11 cellular contexts compared by ENCODE assay signal in genomic region chr14:39097159-39097558, GRCh38. TPM values are rescaled to one million over a fixed set of nuclear protein-coding genes. Genes with fewer than 3 reads are reported as not detected.
DNase-seq lines count a peak whose midpoint lies in the region; ATAC-seq and TF ChIP-seq lines count a peak whose summit lies in the region.
"Had no signal": no experiment of that assay in that cellular context is flagged by ENCODE, and none has a peak within 500 bp of the region (broad histone marks: within the 10 kb centered on the region; RNA-seq: fewer than 3 reads in every experiment).

No MANE protein-coding gene starts in this region.

- no peaks in the 10 kb centered on the region for H3K9me3 ChIP-seq in breast epithelium

- TF ChIP-seq CTCF in MCF 10A (IDR thresholded peaks at IDR 0.05; ENCODE audit: unreplicated experiment), result no peak
- no peak for TF ChIP-seq CTCF in breast epithelium (IDR thresholded peaks at IDR 0.05)
- TF ChIP-seq CTCF in activated CD8-positive, alpha-beta T cell treated with anti-CD3 and anti-CD28 coated beads for 36 hours (IDR thresholded peaks at IDR 0.05), result no peak

- no peaks in the 10 kb centered on the region for H3K27me3 Mint-ChIP-seq in MCF 10A (ENCODE audit: insufficient read depth, unreplicated experiment)
- H3K27me3 Mint-ChIP-seq in activated CD8-positive, alpha-beta T cell treated with anti-CD3 and anti-CD28 coated beads for 36 hours, result no peaks in the 10 kb centered on the region

- peaks cover 53% of the 10 kb centered on the region for H3K36me3 Mint-ChIP-seq in MCF 10A (ENCODE audit: insufficient read depth, unreplicated experiment)
- H3K36me3 Mint-ChIP-seq in activated CD8-positive, alpha-beta T cell treated with anti-CD3 and anti-CD28 coated beads for 36 hours (ENCODE audit: low read depth), result peaks cover 21% of the 10 kb centered on the region

- no peak overlapping the region for H3K4me3 ChIP-seq in breast epithelium
- H3K4me3 ChIP-seq: K562 had no signal

- peak overlapping the region; percentile 63 for H3K27ac Mint-ChIP-seq in MCF 10A (ENCODE audit: low read depth, unreplicated experiment)
- H3K27ac Mint-ChIP-seq in activated CD8-positive, alpha-beta T cell treated with anti-CD3 and anti-CD28 coated beads for 36 hours, result peak overlapping the region; percentile 88

- no peaks in the 10 kb centered on the region for H3K27me3 ChIP-seq in breast epithelium

- intact Hi-C loops in MCF 10A (cut with micrococcal nuclease), result no loop called here
- intact Hi-C loops in breast epithelium (cut with DNase I; ENCODE audit: low total_unique reads), result no loop called here
- intact Hi-C loops in activated CD8-positive, alpha-beta T cell treated with anti-CD3 and anti-CD28 coated beads for 36 hours (cut with micrococcal nuclease), result no loop called here

- H3K4me1 ChIP-seq in breast epithelium, result no peaks in the 10 kb centered on the region

- DNase-seq in MCF 10A (ENCODE audit: unreplicated experiment) (peak; percentile 47), breast epithelium (ENCODE audit: low spot score in 2 of 2) (no peak), glomerular visceral epithelial cell (ENCODE audit: extremely low spot score) (peak; percentile 37), T1000 (lab: John Stamatoyannopoulos, UW) (no peak)
- peak; percentile 54 for DNase-seq in activated CD8-positive, alpha-beta T cell treated with anti-CD3 and anti-CD28 coated beads for 36 hours
- DNase-seq in stimulated activated naive CD8-positive, alpha-beta T cell treated with anti-CD3 and anti-CD28 coated beads, Interleukin-15, Interleukin-2, amounts not matched to agents 100 U/mL and 50 U/mL, for 24 hours, result no peak
- DNase-seq: cortex of kidney; NK-92 treated with Interleukin-12 subunit alpha and Interleukin-12 subunit beta, amount 100 ng/mL, for 24 hours had no signal

- H3K27ac ChIP-seq in breast epithelium, result no peak overlapping the region

- peaks cover 28% of the 10 kb centered on the region for H3K4me1 Mint-ChIP-seq in MCF 10A (ENCODE audit: insufficient read depth, unreplicated experiment)
- peaks cover 44% of the 10 kb centered on the region for H3K4me1 Mint-ChIP-seq in activated CD8-positive, alpha-beta T cell treated with anti-CD3 and anti-CD28 coated beads for 36 hours (ENCODE audit: low read depth)

- BruUV-seq in MCF 10A (replicated peaks; lab: Mats Ljungman, UMichigan), result no TSS peak

- CTCF ChIA-PET in MCF 10A (lab: Yijun Ruan, JAX), result interaction anchor here (0.6 to 1.1 kb wide), 3 partner anchors 9 to 334 kb away, joined by 3 to 5 read pairs (median 4); no protein-coding TSS in a partner anchor
- CTCF ChIA-PET in activated CD8-positive, alpha-beta T cell treated with anti-CD3 and anti-CD28 coated beads for 36 hours (lab: Charles Lee), result interaction anchor here (0.8 to 1.7 kb wide), 4 partner anchors 10 to 334 kb away, joined by 4 to 7 read pairs (median 6); partner anchors contain the start of gene GEMIN2

- ATAC-seq in activated CD8-positive, alpha-beta T cell treated with anti-CD3 and anti-CD28 coated beads for 36 hours, result peak; percentile 97
- ATAC-seq in stimulated activated naive CD8-positive, alpha-beta T cell treated with anti-CD3 and anti-CD28 coated beads, Interleukin-15, Interleukin-2, amounts not matched to agents 100 U/mL and 50 U/mL, for 24 hours, result peak; percentile 98
- no peak for ATAC-seq in GM19023 (IDR thresholded peaks at IDR 0.05; ENCODE audit: unreplicated experiment)
- ATAC-seq in HG03135 (IDR thresholded peaks at IDR 0.05; ENCODE audit: unreplicated experiment), result no peak
- ATAC-seq: K562 had no signal

- H3K36me3 ChIP-seq in breast epithelium, result no peaks in the 10 kb centered on the region

- no peak for TF ChIP-seq POLR2A in breast epithelium (IDR thresholded peaks at IDR 0.05)

- H3K4me3 Mint-ChIP-seq in MCF 10A (ENCODE audit: unreplicated experiment), result peak overlapping the region; percentile 1
- peak overlapping the region; percentile 50 for H3K4me3 Mint-ChIP-seq in activated CD8-positive, alpha-beta T cell treated with anti-CD3 and anti-CD28 coated beads for 36 hours

- POLR2A ChIA-PET in MCF 10A (lab: Yijun Ruan, JAX), result interaction anchor here (0.7 to 1.3 kb wide), 3 partner anchors 17 to 335 kb away, joined by 3 to 8 read pairs (median 5); partner anchors contain the start of genes FBXO33 and GEMIN2
- POLR2A ChIA-PET in activated CD8-positive, alpha-beta T cell treated with anti-CD3 and anti-CD28 coated beads for 36 hours (lab: Charles Lee), result interaction anchor here (1.2 to 2.1 kb wide), 6 partner anchors 73 to 335 kb away, joined by 3 to 8 read pairs (median 4); partner anchors contain the start of genes FBXO33, PNN and TRAPPC6B

- H3K9me3 Mint-ChIP-seq in MCF 10A (ENCODE audit: unreplicated experiment), result no peaks in the 10 kb centered on the region
- no peaks in the 10 kb centered on the region for H3K9me3 Mint-ChIP-seq in activated CD8-positive, alpha-beta T cell treated with anti-CD3 and anti-CD28 coated beads for 36 hours

RNA-seq across cellular contexts. Expression of gene SEC23A, which starts 5.9 kb away (rescaled TPM):
- total RNA-seq in MCF 10A (2022), result 79.3 and 82.4 TPM in 2 replicates
- 100 to 1,000 TPM in 1 of 3 donors, 10 to 100 TPM in 2; 75.8 to 106 (median 82.4) TPM for total RNA-seq in breast epithelium
- 10 to 100 TPM; 45.4 to 45.6 TPM for total RNA-seq in activated CD8-positive, alpha-beta T cell treated with anti-CD3 and anti-CD28 coated beads for 36 hours

RNA-seq across cellular contexts. Expression of gene GEMIN2, which starts 17.0 kb away (rescaled TPM):
- total RNA-seq in MCF 10A (2022) (21.2 and 23.4 TPM in 2 replicates), breast epithelium (10 to 100 TPM; 16.0 to 36.1 (median 28.1) TPM)
- 10 to 100 TPM; 21.6 to 25.3 TPM for total RNA-seq in activated CD8-positive, alpha-beta T cell treated with anti-CD3 and anti-CD28 coated beads for 36 hours

Comparison
In these comparisons a context has a peak if more than half of its experiments do, and no peak if none do; other contexts are left out.
1. DNase-seq: peak in MCF 10A (single experiment), activated CD8-positive, alpha-beta T cell treated with anti-CD3 and anti-CD28 coated beads for 36 hours (single experiment) and glomerular visceral epithelial cell (single experiment); none in breast epithelium (0 of 2), stimulated activated naive CD8-positive, alpha-beta T cell treated with anti-CD3 and anti-CD28 coated beads, Interleukin-15, Interleukin-2, amounts not matched to agents 100 U/mL and 50 U/mL, for 24 hours (single experiment) and T1000 (single experiment).
2. ATAC-seq: peak in activated CD8-positive, alpha-beta T cell treated with anti-CD3 and anti-CD28 coated beads for 36 hours (single experiment) and stimulated activated naive CD8-positive, alpha-beta T cell treated with anti-CD3 and anti-CD28 coated beads, Interleukin-15, Interleukin-2, amounts not matched to agents 100 U/mL and 50 U/mL, for 24 hours (single experiment); none in GM19023 (single experiment) and HG03135 (single experiment).